Comparison of ENCODE assay signal across 20 cellular contexts in the genomic region with DNA sequence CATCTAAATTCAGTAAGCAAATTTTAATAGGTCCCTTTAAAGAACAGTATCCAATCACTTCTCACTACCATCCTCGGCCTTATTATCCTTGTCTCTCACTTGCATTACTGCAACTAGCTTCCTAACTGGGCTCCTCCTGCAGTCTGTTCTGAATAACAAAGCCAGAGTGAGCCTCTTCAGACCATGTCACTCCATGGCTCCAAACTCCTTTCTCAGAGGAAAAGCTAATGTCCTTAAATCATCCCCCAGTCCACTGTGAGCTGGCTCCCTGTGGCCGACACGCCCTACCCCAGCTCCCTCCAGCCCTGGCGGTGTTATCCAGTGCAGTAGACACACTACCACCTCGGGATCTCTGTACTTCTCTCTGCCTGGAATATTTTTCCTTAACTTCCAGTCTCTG.
DNase-seq lines count a peak whose midpoint lies in the region; ATAC-seq and TF ChIP-seq lines count a peak whose summit lies in the region.
"Had no signal": no experiment of that assay in that cellular context is flagged by ENCODE, and none has a peak within 500 bp of the region (broad histone marks: within the 10 kb centered on the region; RNA-seq: fewer than 3 reads in every experiment).

No MANE protein-coding gene starts in this region.

- H3K14ac ChIP-seq in trophoblast cell (ENCODE audit: low read length) = peak overlapping the region; percentile 42

- H3K36me3 ChIP-seq in iPS-18a (ENCODE audit: control insufficient read depth, low read depth, low read length) (peaks cover 40% of the 10 kb centered on the region), trophoblast cell (ENCODE audit: control insufficient read depth in 1 of 2, insufficient read depth in 2 of 2, low read length in 2 of 2) (peaks cover 9 to 15% of the 10 kb centered on the region in 2 experiments)

- peak overlapping the region; percentile 84 for H3K18ac ChIP-seq in trophoblast cell (ENCODE audit: low read length)

- H3K79me1 ChIP-seq in trophoblast cell (ENCODE audit: low read length) = peaks cover 7% of the 10 kb centered on the region

- H3K79me2 ChIP-seq in trophoblast cell (ENCODE audit: control insufficient read depth, insufficient read depth, low read length, poor library complexity) = no peaks in the 10 kb centered on the region

- peaks cover 51% of the 10 kb centered on the region for H3K36me3 Mint-ChIP-seq in activated CD4-positive, alpha-beta T cell treated with anti-CD3 and anti-CD28 coated beads, Interleukin-2, amount 10 ng/mL, durations not matched to agents 7 days and 5 days (ENCODE audit: low read depth)
- peaks cover 4% of the 10 kb centered on the region for H3K36me3 Mint-ChIP-seq in T-helper 17 cell (ENCODE audit: low read depth)
- peaks cover 39% of the 10 kb centered on the region for H3K36me3 Mint-ChIP-seq in osteocyte (ENCODE audit: unreplicated experiment)

- H3K27me3 ChIP-seq in iPS-18a (ENCODE audit: control insufficient read depth, insufficient read depth, low read length) (no peaks in the 10 kb centered on the region), trophoblast cell (ENCODE audit: insufficient read depth, low read length) (no peaks in the 10 kb centered on the region)
- H3K27me3 ChIP-seq: Peyer's patch, tibial artery had no signal

- H4K8ac ChIP-seq in trophoblast cell (ENCODE audit: low read depth, low read length) = peak overlapping the region; percentile 40

- POLR2A ChIA-PET in activated CD4-positive, alpha-beta T cell treated with anti-CD3 and anti-CD28 coated beads, Interleukin-2, amount 10 ng/mL, durations not matched to agents 7 days and 5 days (lab: Charles Lee) = no interaction called here

- H3K4ac ChIP-seq in trophoblast cell (ENCODE audit: low read depth, low read length) = peak overlapping the region; percentile 77

- H3K27ac Mint-ChIP-seq in activated CD4-positive, alpha-beta T cell treated with anti-CD3 and anti-CD28 coated beads, Interleukin-2, amount 10 ng/mL, durations not matched to agents 7 days and 5 days = peak overlapping the region; percentile 48
- peak overlapping the region; percentile 86 for H3K27ac Mint-ChIP-seq in T-helper 17 cell
- H3K27ac Mint-ChIP-seq in osteocyte (ENCODE audit: unreplicated experiment) = no peak overlapping the region
- H3K27ac Mint-ChIP-seq: activated CD4-positive, alpha-beta memory T cell treated with anti-CD3 and anti-CD28 coated beads, Interleukin-2, amount 10 ng/mL, durations not matched to agents 7 days and 5 days; activated T-helper 2 cell treated with anti-CD3 and anti-CD28 coated beads, Interferon-gamma antibody, Interleukin-2, Interleukin-4, amounts not matched to agents 10 μg/mL and 5 μg/mL and 100 μg/mL, durations not matched to agents 14 hours and 24 hours and 36 hours; stimulated activated memory B cell treated with anti-CD40 and anti-IgM and Interleukin-4, amounts not matched to agents 10 μg/mL and 1 μg/mL and 100 μg/mL, for 72 hours had no signal

- H3K4me3 ChIP-seq in iPS-18a (ENCODE audit: low read length) = peak overlapping the region; percentile 34
- no peak overlapping the region for H3K4me3 ChIP-seq in trophoblast cell (ENCODE audit: low read depth, low read length)
- H3K4me3 ChIP-seq: Peyer's patch, tibial artery had no signal

- H3K4me1 ChIP-seq in iPS-18a (ENCODE audit: control insufficient read depth, low read depth, low read length) (peaks cover 36% of the 10 kb centered on the region), trophoblast cell (ENCODE audit: control insufficient read depth in 1 of 2, insufficient read depth in 2 of 2, low read length in 2 of 2) (peaks cover 6 to 13% of the 10 kb centered on the region in 2 experiments)
- H3K4me1 ChIP-seq: Peyer's patch had no signal

- no CpG with 5 or more reads among the region's 5 CpGs for WGBS in trophoblast cell (ENCODE audit: extremely low coverage, insufficient coverage, insufficient read length)

- H3K27me3 Mint-ChIP-seq in activated CD4-positive, alpha-beta T cell treated with anti-CD3 and anti-CD28 coated beads, Interleukin-2, amount 10 ng/mL, durations not matched to agents 7 days and 5 days = no peaks in the 10 kb centered on the region
- H3K27me3 Mint-ChIP-seq in T-helper 17 cell = no peaks in the 10 kb centered on the region
- H3K27me3 Mint-ChIP-seq in osteocyte (ENCODE audit: unreplicated experiment) = no peaks in the 10 kb centered on the region
- H3K27me3 Mint-ChIP-seq: activated CD4-positive, alpha-beta memory T cell treated with anti-CD3 and anti-CD28 coated beads, Interleukin-2, amount 10 ng/mL, durations not matched to agents 7 days and 5 days; stimulated activated memory B cell treated with anti-CD40 and anti-IgM and Interleukin-4, amounts not matched to agents 10 μg/mL and 1 μg/mL and 100 μg/mL, for 72 hours had no signal

- no peak overlapping the region for H3K4me3 Mint-ChIP-seq in activated CD4-positive, alpha-beta T cell treated with anti-CD3 and anti-CD28 coated beads, Interleukin-2, amount 10 ng/mL, durations not matched to agents 7 days and 5 days
- H3K4me3 Mint-ChIP-seq in T-helper 17 cell (peak overlapping the region; percentile 65), osteocyte (ENCODE audit: unreplicated experiment) (no peak overlapping the region)
- H3K4me3 Mint-ChIP-seq: activated CD4-positive, alpha-beta memory T cell treated with anti-CD3 and anti-CD28 coated beads, Interleukin-2, amount 10 ng/mL, durations not matched to agents 7 days and 5 days; stimulated activated memory B cell treated with anti-CD40 and anti-IgM and Interleukin-4, amounts not matched to agents 10 μg/mL and 1 μg/mL and 100 μg/mL, for 72 hours had no signal

- H3K9ac ChIP-seq in iPS-18a (ENCODE audit: low read length) = peak overlapping the region; percentile 34
- H3K9ac ChIP-seq in trophoblast cell (ENCODE audit: low read length) = no peak overlapping the region

- no peak for TF ChIP-seq CTCF in osteocyte (IDR thresholded peaks at IDR 0.05)

- no peak overlapping the region for H3K23ac ChIP-seq in trophoblast cell (ENCODE audit: low read length)

- H3K9me3 ChIP-seq in T-helper 17 cell (ENCODE audit: control insufficient read depth, low read length, poor library complexity, severe bottlenecking) = no peaks in the 10 kb centered on the region
- H3K9me3 ChIP-seq in iPS-18a (ENCODE audit: control insufficient read depth, low read depth, low read length) = no peaks in the 10 kb centered on the region
- H3K9me3 ChIP-seq in trophoblast cell (ENCODE audit: insufficient read depth, low read depth, low read length) = no peaks in the 10 kb centered on the region
- H3K9me3 ChIP-seq: Peyer's patch, tibial artery had no signal

- no peak overlapping the region for H2BK120ac ChIP-seq in trophoblast cell (ENCODE audit: insufficient read depth, low read length, poor library complexity)

- no peak overlapping the region for H4K12ac ChIP-seq in trophoblast cell (ENCODE audit: low read depth, low read length)

- H3K4me2 ChIP-seq in trophoblast cell (ENCODE audit: low read length) = no peak overlapping the region

- ATAC-seq in T-helper 17 cell = no peak
- ATAC-seq: SK-N-SH treated with all-trans-retinoic acid at 6 μM for 48 hours; stimulated activated memory B cell treated with anti-CD40 and anti-IgM and Interleukin-4, amounts not matched to agents 10 μg/mL and 1 μg/mL and 100 μg/mL, for 72 hours had no signal

- peak overlapping the region; percentile 32 for H2BK12ac ChIP-seq in trophoblast cell (ENCODE audit: low read length)

- peak overlapping the region; percentile 21 for H2BK5ac ChIP-seq in trophoblast cell (ENCODE audit: low read depth, low read length, poor library complexity)

- H4K91ac ChIP-seq in trophoblast cell (ENCODE audit: low read depth, low read length) = peak overlapping the region; percentile 63

- no peak overlapping the region for H3K27ac ChIP-seq in iPS-18a (ENCODE audit: low read length)
- H3K27ac ChIP-seq in trophoblast cell (ENCODE audit: low read depth, low read length) = no peak overlapping the region
- H3K27ac ChIP-seq: C4-2B, Peyer's patch, tibial artery had no signal

- H2AK5ac ChIP-seq in trophoblast cell (ENCODE audit: low read length) = no peak overlapping the region

- H2AFZ ChIP-seq in trophoblast cell (ENCODE audit: insufficient read depth, low read length, poor library complexity) = no peak overlapping the region

- no peaks in the 10 kb centered on the region for H3K9me3 Mint-ChIP-seq in activated CD4-positive, alpha-beta T cell treated with anti-CD3 and anti-CD28 coated beads, Interleukin-2, amount 10 ng/mL, durations not matched to agents 7 days and 5 days
- H3K9me3 Mint-ChIP-seq in osteocyte (ENCODE audit: unreplicated experiment) = no peaks in the 10 kb centered on the region
- H3K9me3 Mint-ChIP-seq: activated CD4-positive, alpha-beta memory T cell treated with anti-CD3 and anti-CD28 coated beads, Interleukin-2, amount 10 ng/mL, durations not matched to agents 7 days and 5 days; activated T-helper 2 cell treated with anti-CD3 and anti-CD28 coated beads, Interferon-gamma antibody, Interleukin-2, Interleukin-4, amounts not matched to agents 10 μg/mL and 5 μg/mL and 100 μg/mL, durations not matched to agents 14 hours and 24 hours and 36 hours; stimulated activated memory B cell treated with anti-CD40 and anti-IgM and Interleukin-4, amounts not matched to agents 10 μg/mL and 1 μg/mL and 100 μg/mL, for 72 hours had no signal

- DNase-seq in activated CD4-positive, alpha-beta T cell treated with anti-CD3 and anti-CD28 coated beads, Interleukin-2, amount 10 ng/mL, durations not matched to agents 7 days and 5 days = no peak
- no peak for DNase-seq in activated CD4-positive, alpha-beta T cell treated with anti-CD3 and anti-CD28 coated beads for 1 hour
- DNase-seq in T-helper 17 cell (no peak), trophoblast cell (no peak), NCI-H1694 treated with DMSO at 0.1 percent for 48 hours (lab: John Stamatoyannopoulos, UW) (no peak), T1000 (lab: John Stamatoyannopoulos, UW) (no peak), osteocyte (ENCODE audit: extremely low spot score, unreplicated experiment) (no peak)
- DNase-seq: activated CD4-positive, alpha-beta memory T cell treated with anti-CD3 and anti-CD28 coated beads, Interleukin-2, amount 10 ng/mL, durations not matched to agents 7 days and 5 days; amniotic stem cell; DMS53; HCEC 1CT; NCI-H1417; NCI-H774; Peyer's patch; tibial artery had no signal

- peaks cover 6% of the 10 kb centered on the region for H3K4me1 Mint-ChIP-seq in activated CD4-positive, alpha-beta T cell treated with anti-CD3 and anti-CD28 coated beads, Interleukin-2, amount 10 ng/mL, durations not matched to agents 7 days and 5 days
- H3K4me1 Mint-ChIP-seq in T-helper 17 cell (peaks cover 7% of the 10 kb centered on the region), osteocyte (ENCODE audit: unreplicated experiment) (no peaks in the 10 kb centered on the region)
- H3K4me1 Mint-ChIP-seq: stimulated activated memory B cell treated with anti-CD40 and anti-IgM and Interleukin-4, amounts not matched to agents 10 μg/mL and 1 μg/mL and 100 μg/mL, for 72 hours had no signal

- CTCF ChIA-PET in activated CD4-positive, alpha-beta T cell treated with anti-CD3 and anti-CD28 coated beads, Interleukin-2, amount 10 ng/mL, durations not matched to agents 7 days and 5 days (lab: Charles Lee) = interaction anchor here (0.9 to 1.6 kb wide), 4 partner anchors 9 to 79 kb away, joined by 3 to 10 read pairs (median 3); no protein-coding TSS in a partner anchor
